In genomic region chr11:48141475-48142100, GRCh38 we compare ENCODE assay signal across 14 cellular contexts.
DNase-seq lines count a peak whose midpoint lies in the region; ATAC-seq and TF ChIP-seq lines count a peak whose summit lies in the region.
"Had no signal": no experiment of that assay in that cellular context is flagged by ENCODE, and none has a peak within 500 bp of the region (broad histone marks: within the 10 kb centered on the region; RNA-seq: fewer than 3 reads in every experiment).

No MANE protein-coding gene starts in this region.

- H3K4me1 Mint-ChIP-seq in natural killer cell, result peaks cover 14 to 17% of the 10 kb centered on the region in 2 donors
- H3K4me1 Mint-ChIP-seq in natural killer cell treated with Interleukin-12 subunit alpha and Interleukin-12 subunit beta and Interleukin-15 and Interleukin-18, amount 100 ng/mL, for 72 hours (ENCODE audit: low read depth in 2 of 2), result peaks cover 5 to 23% of the 10 kb centered on the region in 2 donors
- H3K4me1 Mint-ChIP-seq in immature natural killer cell, result peaks cover 9 to 22% of the 10 kb centered on the region in 2 donors
- H3K4me1 Mint-ChIP-seq: stimulated activated naive B cell treated with anti-CD40 and anti-IgM and Interleukin-4, amounts not matched to agents 10 μg/mL and 1 μg/mL and 100 μg/mL, for 72 hours had no signal

- ATAC-seq in natural killer cell (no peak), upper lobe of right lung (peak; percentile 29)
- no peak for ATAC-seq in natural killer cell treated with Interleukin-12 subunit alpha and Interleukin-12 subunit beta and Interleukin-15 and Interleukin-18, amount 100 ng/mL, for 72 hours
- ATAC-seq: gastrocnemius medialis; stimulated activated naive B cell treated with anti-CD40 and anti-IgM and Interleukin-4, amounts not matched to agents 10 μg/mL and 1 μg/mL and 100 μg/mL, for 72 hours had no signal

- H3K27me3 ChIP-seq in adipocyte (replicated peaks; ENCODE audit: control insufficient read depth, insufficient read depth, low read length), result no peaks in the 10 kb centered on the region
- no peaks in the 10 kb centered on the region for H3K27me3 ChIP-seq in upper lobe of right lung
- H3K27me3 ChIP-seq: BLaER1, colonic mucosa, gastrocnemius medialis, pancreas had no signal

- H3K27ac ChIP-seq in upper lobe of right lung, result no peak overlapping the region
- H3K27ac ChIP-seq: BLaER1, colonic mucosa, gastrocnemius medialis, pancreas had no signal

- intact Hi-C loops in natural killer cell (cut with micrococcal nuclease), result no loop called here
- intact Hi-C loops in upper lobe of right lung (cut with DNase I), result no loop called here

- H3K4me1 ChIP-seq in adipocyte (ENCODE audit: control insufficient read depth, insufficient read depth, low read length), result peaks cover 13% of the 10 kb centered on the region
- H3K4me1 ChIP-seq in upper lobe of right lung, result no peaks in the 10 kb centered on the region
- H3K4me1 ChIP-seq: BLaER1, colonic mucosa, gastrocnemius medialis, pancreas had no signal

- H3K4me3 ChIP-seq in adipocyte (ENCODE audit: low read length) (no peak overlapping the region), upper lobe of right lung (no peak overlapping the region)
- H3K4me3 ChIP-seq: BLaER1, colonic mucosa, gastrocnemius medialis, pancreas had no signal

- H3K27ac Mint-ChIP-seq in natural killer cell (peak overlapping the region; percentile 38 to 59), immature natural killer cell (peak overlapping the region; percentile 11 to 74 (median 56))
- H3K27ac Mint-ChIP-seq in natural killer cell treated with Interleukin-12 subunit alpha and Interleukin-12 subunit beta and Interleukin-15 and Interleukin-18, amount 100 ng/mL, for 72 hours, result peak overlapping the region in 1 of 2 donors; percentile 23
- H3K27ac Mint-ChIP-seq: stimulated activated naive B cell treated with anti-CD40 and anti-IgM and Interleukin-4, amounts not matched to agents 10 μg/mL and 1 μg/mL and 100 μg/mL, for 72 hours had no signal

- DNase-seq in natural killer cell (no peak), adipocyte (ENCODE audit: low read depth) (peak; percentile 10), immature natural killer cell (no peak), upper lobe of right lung (no peak), SKM-1 (lab: John Stamatoyannopoulos, UW; ENCODE audit: unreplicated experiment) (no peak), cerebellum (ENCODE audit: low spot score) (no peak), SK-N-DZ (ENCODE audit: low spot score) (no peak)
- no peak for DNase-seq in natural killer cell treated with Interleukin-12 subunit alpha and Interleukin-12 subunit beta and Interleukin-15 and Interleukin-18, amount 100 ng/mL, for 72 hours (ENCODE audit: low spot score)
- DNase-seq: activated gamma-delta T cell; colonic mucosa; pancreas; stimulated activated naive B cell treated with anti-CD40 and anti-IgM and Interleukin-4, amounts not matched to agents 10 μg/mL and 1 μg/mL and 100 μg/mL, for 72 hours had no signal

- H3K9me3 Mint-ChIP-seq in natural killer cell, result no peaks in the 10 kb centered on the region
- H3K9me3 Mint-ChIP-seq in natural killer cell treated with Interleukin-12 subunit alpha and Interleukin-12 subunit beta and Interleukin-15 and Interleukin-18, amount 100 ng/mL, for 72 hours, result no peaks in the 10 kb centered on the region
- H3K9me3 Mint-ChIP-seq in immature natural killer cell, result no peaks in the 10 kb centered on the region
- H3K9me3 Mint-ChIP-seq: stimulated activated naive B cell treated with anti-CD40 and anti-IgM and Interleukin-4, amounts not matched to agents 10 μg/mL and 1 μg/mL and 100 μg/mL, for 72 hours had no signal

- H3K27me3 Mint-ChIP-seq in natural killer cell (ENCODE audit: low read depth in 2 of 2) (no peaks in the 10 kb centered on the region), immature natural killer cell (ENCODE audit: low read depth in 3 of 3) (no peaks in the 10 kb centered on the region)
- no peaks in the 10 kb centered on the region for H3K27me3 Mint-ChIP-seq in natural killer cell treated with Interleukin-12 subunit alpha and Interleukin-12 subunit beta and Interleukin-15 and Interleukin-18, amount 100 ng/mL, for 72 hours
- H3K27me3 Mint-ChIP-seq: stimulated activated naive B cell treated with anti-CD40 and anti-IgM and Interleukin-4, amounts not matched to agents 10 μg/mL and 1 μg/mL and 100 μg/mL, for 72 hours had no signal

- TF ChIP-seq CTCF in natural killer cell (IDR thresholded peaks at IDR 0.05) (no peak), upper lobe of right lung (IDR thresholded peaks at IDR 0.05) (no peak)

- H3K36me3 ChIP-seq in adipocyte (ENCODE audit: control insufficient read depth, insufficient read depth, low read length, severe bottlenecking), result peaks cover 26% of the 10 kb centered on the region
- peaks cover 40% of the 10 kb centered on the region for H3K36me3 ChIP-seq in upper lobe of right lung

- H3K36me3 Mint-ChIP-seq in natural killer cell (peaks cover 10% of the 10 kb centered on the region), immature natural killer cell (peaks cover 17 to 64% (median 37%) of the 10 kb centered on the region in 3 donors)
- H3K36me3 Mint-ChIP-seq in natural killer cell treated with Interleukin-12 subunit alpha and Interleukin-12 subunit beta and Interleukin-15 and Interleukin-18, amount 100 ng/mL, for 72 hours, result peaks cover 26% of the 10 kb centered on the region

- H3K9ac ChIP-seq in adipocyte (ENCODE audit: low read length), result no peak overlapping the region
- H3K9ac ChIP-seq: BLaER1 had no signal

- H3K9me3 ChIP-seq in adipocyte (ENCODE audit: control insufficient read depth, low read length) (no peaks in the 10 kb centered on the region), upper lobe of right lung (no peaks in the 10 kb centered on the region)
- H3K9me3 ChIP-seq: BLaER1, colonic mucosa, gastrocnemius medialis, pancreas had no signal

- no peak overlapping the region for H3K4me3 Mint-ChIP-seq in natural killer cell
- no peak overlapping the region for H3K4me3 Mint-ChIP-seq in natural killer cell treated with Interleukin-12 subunit alpha and Interleukin-12 subunit beta and Interleukin-15 and Interleukin-18, amount 100 ng/mL, for 72 hours
- H3K4me3 Mint-ChIP-seq in immature natural killer cell, result no peak overlapping the region
- H3K4me3 Mint-ChIP-seq: stimulated activated naive B cell treated with anti-CD40 and anti-IgM and Interleukin-4, amounts not matched to agents 10 μg/mL and 1 μg/mL and 100 μg/mL, for 72 hours had no signal
